In genomic region chr10:71753091-71753959, GRCh38 we compare ENCODE assay signal across 11 cellular contexts. TPM values are rescaled to one million over a fixed set of nuclear protein-coding genes. Genes with fewer than 3 reads are reported as not detected.
DNase-seq lines count a peak whose midpoint lies in the region; ATAC-seq, FAIRE-seq and TF ChIP-seq lines count a peak whose summit lies in the region.
"Had no signal": no experiment of that assay in that cellular context is flagged by ENCODE, and none has a peak within 500 bp of the region (broad histone marks: within the 10 kb centered on the region; RNA-seq: fewer than 3 reads in every experiment).

No MANE protein-coding gene starts in this region.

- 61 to 70% (median 68%) methylated on average over 15 of the region's 15 CpGs for WGBS in adipose tissue, 3 donors

- in situ Hi-C loops in G401 (cut with HindIII; ENCODE audit: low sequenced_read_pairs), result no loop called here

- intact Hi-C loops in mucosa of descending colon (cut with DNase I, micrococcal nuclease), result no loop called here

- ATAC-seq in mucosa of descending colon, result peak; percentile 1

- H3K27ac ChIP-seq in KOPT-K1 (ENCODE audit: low read depth, low read length, poor library complexity, severe bottlenecking), result peak overlapping the region; percentile 100
- peak overlapping the region; percentile 24 for H3K27ac ChIP-seq in adipose tissue (ENCODE audit: low read depth, low read length)
- H3K27ac ChIP-seq: SJSA1 had no signal

- H3K27me3 ChIP-seq in MG63, result no peaks in the 10 kb centered on the region
- H3K27me3 ChIP-seq: SJSA1, uterus had no signal

- DNase-seq in Ammon's horn (ENCODE audit: low spot score) (peak; percentile 82), mucosa of descending colon (peak; percentile 38 to 66 (median 66)), urothelium cell line (ENCODE audit: low spot score) (no peak), GM12892 (ENCODE audit: insufficient read length) (no peak), G401 (ENCODE audit: low spot score) (no peak), MG63 (no peak)

- H3K4me3 ChIP-seq in mucosa of descending colon, result no peak overlapping the region
- no peak overlapping the region for H3K4me3 ChIP-seq in MG63
- H3K4me3 ChIP-seq: SJSA1, uterus had no signal

- FAIRE-seq in urothelium cell line (lab: Jason Lieb, UNC) (no peak), GM12892 (lab: Jason Lieb, UNC) (no peak)
- FAIRE-seq: astrocyte had no signal

- H3K9me3 ChIP-seq in KOPT-K1 (ENCODE audit: insufficient read depth, low read length, poor library complexity, severe bottlenecking) (no peaks in the 10 kb centered on the region), mucosa of descending colon (no peaks in the 10 kb centered on the region), MG63 (no peaks in the 10 kb centered on the region)
- H3K9me3 ChIP-seq: SJSA1, uterus had no signal

- no peak for TF ChIP-seq CTCF in mucosa of descending colon (IDR thresholded peaks at IDR 0.05)

- peaks cover 37% of the 10 kb centered on the region for H3K4me1 ChIP-seq in mucosa of descending colon (ENCODE audit: low read depth)
- H3K4me1 ChIP-seq: SJSA1 had no signal

- no peak for TF ChIP-seq POLR2A in GM12892 (IDR thresholded peaks at IDR 0.05; ENCODE audit: low read depth, low read length)

- H3K36me3 ChIP-seq in KOPT-K1 (ENCODE audit: insufficient read depth, low read length) (peaks cover 30% of the 10 kb centered on the region), mucosa of descending colon (ENCODE audit: low read depth) (no peaks in the 10 kb centered on the region), MG63 (peaks cover 18% of the 10 kb centered on the region)
- H3K36me3 ChIP-seq: uterus had no signal

RNA-seq across cellular contexts. Expression of gene VSIR, which starts 20.0 kb away (rescaled TPM):
- polyA plus RNA-seq in adipose tissue, result 10 to 100 TPM; 18.7 to 87.3 (median 40.3) TPM
- 10 to 100 TPM; 48.1 to 71.0 (median 60.7) TPM for total RNA-seq in mucosa of descending colon
- polyA plus RNA-seq in GM12892 (2012; ENCODE audit: missing spikeins), result 2.6 TPM
- total RNA-seq in G401 (2014; rRNA removed; shearing (Covaris generic)), result 1.2 and 1.5 TPM in 2 replicates
- total RNA-seq in MG63 (2014; rRNA removed; shearing (Covaris generic); ENCODE audit: low replicate concordance), result 36.0 and 87.8 TPM in 2 replicates

RNA-seq across cellular contexts. Expression of gene C10orf105, which starts 33.7 kb away (rescaled TPM):
- under 1 TPM; 0.03 to 0.22 (median 0.19) TPM for polyA plus RNA-seq in adipose tissue
- under 1 TPM in 1 of 3 donors, not detected in 2; 0.10 TPM for total RNA-seq in mucosa of descending colon
- 0.11 TPM for polyA plus RNA-seq in GM12892 (2012; ENCODE audit: missing spikeins)
- total RNA-seq in G401 (2014; rRNA removed; shearing (Covaris generic)), result not detected in 2 replicates
- not detected in 2 replicates for total RNA-seq in MG63 (2014; rRNA removed; shearing (Covaris generic); ENCODE audit: low replicate concordance)
- total RNA-seq: astrocyte, SJSA1 had no signal

Comparison
In these comparisons a context has a peak if more than half of its experiments do, and no peak if none do; other contexts are left out.
1. DNase-seq: peak in Ammon's horn (single experiment) and mucosa of descending colon (3 of 3); none in urothelium cell line (single experiment), GM12892 (single experiment), G401 (single experiment) and MG63 (single experiment).
2. RNA of gene VSIR, which starts 20.0 kb away (total RNA-seq): 36.0 to 87.8 TPM in MG63 and 48.1 to 71.0 TPM in mucosa of descending colon; 1.2 to 1.5 TPM in G401; every median in the first group is over 10 times any median in the second.